In the genomic region with DNA sequence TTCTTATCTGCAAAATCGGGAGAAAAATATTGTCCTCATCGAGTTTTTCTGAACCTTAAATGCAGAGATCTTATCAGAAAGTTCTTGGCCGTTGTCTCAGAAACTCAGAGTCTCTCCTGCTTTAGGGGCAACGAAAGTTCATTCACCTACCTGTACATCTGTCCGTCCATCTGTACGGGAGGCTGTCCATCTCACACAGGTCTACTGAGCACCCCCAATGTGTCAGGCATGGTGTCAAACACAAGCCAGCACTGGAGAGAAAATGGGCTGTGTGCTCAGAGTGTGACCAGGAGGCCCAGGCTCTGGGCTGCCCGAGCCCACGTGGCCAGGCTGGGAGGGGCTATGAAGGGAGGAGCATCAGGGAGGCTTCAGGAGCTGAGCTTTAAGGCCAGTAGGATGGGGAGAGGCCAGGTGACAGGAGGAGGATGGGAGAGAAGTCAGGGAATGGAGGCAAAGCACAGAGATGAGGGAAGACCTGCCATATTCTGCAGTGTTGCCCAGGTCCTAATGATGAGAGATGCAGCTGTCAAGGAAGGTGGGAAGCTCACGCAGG, we compare ENCODE assay signal across 20 cellular contexts.
"Had no signal": no experiment of that assay in that cellular context is flagged by ENCODE, and none has a peak within 500 bp of the region (broad histone marks: within the 10 kb centered on the region; RNA-seq: fewer than 3 reads in every experiment).

No MANE protein-coding gene starts in this region.

- H3K4me1 Mint-ChIP-seq: activated naive CD8-positive, alpha-beta T cell treated with anti-CD3 and anti-CD28 coated beads for 36 hours; stimulated activated memory B cell treated with anti-CD40 and anti-IgM and Interleukin-4, amounts not matched to agents 10 μg/mL and 1 μg/mL and 100 μg/mL, for 72 hours had no signal

- H3K27ac Mint-ChIP-seq: activated naive CD8-positive, alpha-beta T cell treated with anti-CD3 and anti-CD28 coated beads for 36 hours; activated T-cell treated with anti-CD3 and anti-CD28 coated beads, Interleukin-2, amount 50 U/mL, for 72 hours; neural progenitor cell; stimulated activated memory B cell treated with anti-CD40 and anti-IgM and Interleukin-4, amounts not matched to agents 10 μg/mL and 1 μg/mL and 100 μg/mL, for 72 hours had no signal

- H3K36me3 ChIP-seq: neural progenitor cell, pancreas, tibial nerve had no signal

- DNase-seq: activated CD4-positive, alpha-beta T cell treated with anti-CD3 and anti-CD28 coated beads for 1 hour; activated CD4-positive, alpha-beta T cell treated with anti-CD3 and anti-CD28 coated beads, Interleukin-2, amount 50 U/mL, for 4 hours; activated gamma-delta T cell; activated naive CD8-positive, alpha-beta T cell treated with anti-CD3 and anti-CD28 coated beads for 36 hours; activated T-cell treated with anti-CD3 and anti-CD28 coated beads, Interleukin-2, amount 50 U/mL, for 72 hours; amygdala; central memory CD4-positive, alpha-beta T cell; cortex of kidney; effector CD8-positive, alpha-beta T cell; foreskin fibroblast; hypothalamus; midbrain; stimulated activated CD4-positive, alpha-beta T cell treated with anti-CD3 and anti-CD28 coated beads, Interleukin-2, amount 100 ng/mL, for 48 hours; T1000 had no signal

- ATAC-seq: activated T-cell treated with anti-CD3 and anti-CD28 coated beads, Interleukin-2, amount 50 U/mL, for 72 hours; body of pancreas; pancreas; stimulated activated memory B cell treated with anti-CD40 and anti-IgM and Interleukin-4, amounts not matched to agents 10 μg/mL and 1 μg/mL and 100 μg/mL, for 72 hours had no signal

- H3K27me3 ChIP-seq: body of pancreas, pancreas, tibial nerve had no signal

- H3K4me3 Mint-ChIP-seq: activated naive CD8-positive, alpha-beta T cell treated with anti-CD3 and anti-CD28 coated beads for 36 hours; activated T-cell treated with anti-CD3 and anti-CD28 coated beads, Interleukin-2, amount 50 U/mL, for 72 hours; neural progenitor cell; stimulated activated memory B cell treated with anti-CD40 and anti-IgM and Interleukin-4, amounts not matched to agents 10 μg/mL and 1 μg/mL and 100 μg/mL, for 72 hours had no signal

- H3K27ac ChIP-seq: body of pancreas, neural progenitor cell, pancreas, tibial nerve had no signal

- H3K36me3 Mint-ChIP-seq: activated naive CD8-positive, alpha-beta T cell treated with anti-CD3 and anti-CD28 coated beads for 36 hours; neural progenitor cell; stimulated activated memory B cell treated with anti-CD40 and anti-IgM and Interleukin-4, amounts not matched to agents 10 μg/mL and 1 μg/mL and 100 μg/mL, for 72 hours had no signal

- H3K9ac ChIP-seq: neural progenitor cell had no signal

- H3K9me3 ChIP-seq: body of pancreas, pancreas had no signal

- H3K4me3 ChIP-seq: body of pancreas, lung, neural progenitor cell, pancreas, tibial nerve had no signal

- H3K4me1 ChIP-seq: body of pancreas, pancreas, tibial nerve had no signal
